8 cellular contexts compared by ENCODE assay signal in genomic region chr16:3401719-3402397, GRCh38. TPM values are rescaled to one million over a fixed set of nuclear protein-coding genes. Genes with fewer than 3 reads are reported as not detected.
A peak's percentile ranks its signal among the peaks of the same experiment; 100 is the strongest.
DNase-seq lines count a peak whose midpoint lies in the region; ATAC-seq and TF ChIP-seq lines count a peak whose summit lies in the region.

No MANE protein-coding gene starts in this region.

- in situ Hi-C loops in mammary epithelial cell (cut with MboI; ENCODE audit: low sequenced_read_pairs in 2 of 2), result loop anchor here (10.0 to 25.0 kb wide), 3 partner anchors 53 to 90 kb away; partner anchors contain the start of genes TIGD7 (in 1 of the 2) and ZNF75A (in 1 of the 2)

- dilution Hi-C loops in mammary epithelial cell (cut with HindIII; ENCODE audit: low sequenced_read_pairs), result no loop called here

- no peak overlapping the region for H3K23ac ChIP-seq in mesendoderm (ENCODE audit: low read length)

- no peak overlapping the region for H2BK5ac ChIP-seq in mesendoderm (ENCODE audit: low read length)

- H2AFZ ChIP-seq in MM.1S (ENCODE audit: low read length), result peak overlapping the region; percentile 41
- H2AFZ ChIP-seq in mammary epithelial cell (ENCODE audit: low read depth, low read length), result peak overlapping the region; percentile 96

- H3K9ac ChIP-seq in MM.1S (ENCODE audit: low read length) (peak overlapping the region; percentile 62), mammary epithelial cell (ENCODE audit: insufficient read depth, low read length) (peak overlapping the region; percentile 48), mesendoderm (ENCODE audit: low read length) (peak overlapping the region; percentile 88)

- H3K79me2 ChIP-seq in MM.1S (ENCODE audit: low read length) (peaks cover 23% of the 10 kb centered on the region), mammary epithelial cell (ENCODE audit: insufficient read depth, low read length) (peaks cover 51% of the 10 kb centered on the region), mesendoderm (ENCODE audit: control insufficient read depth, insufficient read depth, low read length) (peaks cover 6% of the 10 kb centered on the region)

- 42% methylated on average over 16 of the region's 17 CpGs for WGBS in mammary epithelial cell (ENCODE audit: low coverage, missing lambda C conversion rate)
- no CpG with 5 or more reads among the region's 17 CpGs for WGBS in mesendoderm (ENCODE audit: extremely low coverage, insufficient coverage, low lambda C conversion rate)
- 25 to 29% methylated on average over 17 of the region's 17 CpGs for WGBS in aorta, 2 donors

- CTCF ChIA-PET in mammary epithelial cell (lab: Charles Lee; ENCODE audit: low non-redundant PET), result no interaction called here

- intact Hi-C loops in mammary epithelial cell (cut with micrococcal nuclease), result loop anchor here (1.0 to 5.0 kb wide), 4 partner anchors 57 to 213 kb away; partner anchors contain the start of genes CLUAP1, OR1F1, TIGD7 and ZNF75A
- intact Hi-C loops in aorta (cut with DNase I), result loop anchor here in 1 of 2 donors (5.0 kb wide), 1 partner anchor 120 kb away; the partner anchor contains the start of gene ZNF263

- peak overlapping the region; percentile 47; the same call in 1 of the 2 replicates for H3K27ac ChIP-seq in MM.1S (ENCODE audit: low read length)
- no peak overlapping the region for H3K27ac ChIP-seq in mammary epithelial cell (ENCODE audit: insufficient read depth, low read depth, low read length)
- H3K27ac ChIP-seq in mesendoderm (ENCODE audit: low read depth, low read length), result no peak overlapping the region
- no peak overlapping the region for H3K27ac ChIP-seq in aorta (ENCODE audit: low read depth in 1 of 2, low read length in 2 of 2)

- H4K20me1 ChIP-seq in MM.1S (ENCODE audit: insufficient read depth, low read length) (no peaks in the 10 kb centered on the region), mammary epithelial cell (ENCODE audit: insufficient read depth, low read length) (no peaks in the 10 kb centered on the region)

- H3K36me3 ChIP-seq in MM.1S (replicated peaks; ENCODE audit: insufficient read depth, low read length) (peaks cover 25% of the 10 kb centered on the region), mammary epithelial cell (ENCODE audit: insufficient read depth, low read length) (peaks cover 16% of the 10 kb centered on the region), mesendoderm (ENCODE audit: control insufficient read depth, insufficient read depth, low read length) (peaks cover 3% of the 10 kb centered on the region), aorta (ENCODE audit: control insufficient read depth in 1 of 2, insufficient read depth in 2 of 2, low read length in 1 of 2) (peaks cover 7 to 11% of the 10 kb centered on the region in 2 donors)

- H3K4me2 ChIP-seq in MM.1S (ENCODE audit: low read depth, low read length) (peak overlapping the region; percentile 61), mammary epithelial cell (ENCODE audit: insufficient read depth, low read depth, low read length) (peak overlapping the region; percentile 94), mesendoderm (ENCODE audit: low read length) (peak overlapping the region; percentile 64)

- H3K9me3 ChIP-seq in MM.1S (replicated peaks; ENCODE audit: insufficient read depth, low read length), result no peaks in the 10 kb centered on the region
- peaks cover 14% of the 10 kb centered on the region for H3K9me3 ChIP-seq in mammary epithelial cell (replicated peaks; ENCODE audit: insufficient read depth, low read length)
- H3K9me3 ChIP-seq in aorta (ENCODE audit: control insufficient read depth, low read length), result peaks cover 2% of the 10 kb centered on the region

- H4K5ac ChIP-seq in mesendoderm (ENCODE audit: low read length), result no peak overlapping the region

- peaks cover 6% of the 10 kb centered on the region; the same call in 1 of the 2 replicates for H3K4me1 ChIP-seq in MM.1S (ENCODE audit: low read length)
- peaks cover 14% of the 10 kb centered on the region for H3K4me1 ChIP-seq in mammary epithelial cell (ENCODE audit: insufficient read depth, low read length)
- no peaks in the 10 kb centered on the region for H3K4me1 ChIP-seq in mesendoderm (ENCODE audit: control insufficient read depth, low read depth, low read length)
- H3K4me1 ChIP-seq in aorta (ENCODE audit: control insufficient read depth in 1 of 2, insufficient read depth in 2 of 2, low read length in 2 of 2), result peaks cover 0 to 2% of the 10 kb centered on the region in 2 donors

- no peak overlapping the region for H2BK15ac ChIP-seq in mesendoderm (replicated peaks; ENCODE audit: low read depth)

- peak overlapping the region; percentile 32 for H3K18ac ChIP-seq in mesendoderm (ENCODE audit: low read length)

- H3K79me1 ChIP-seq in mesendoderm (ENCODE audit: low read length), result peaks cover 20% of the 10 kb centered on the region

- ATAC-seq in aorta (ENCODE audit: low FRiP score) (no peak), GM18867 (IDR thresholded peaks at IDR 0.05; ENCODE audit: unreplicated experiment) (no peak)

- TF ChIP-seq CTCF in MM.1S (IDR thresholded peaks at IDR 0.05; ENCODE audit: low read length) (no peak), mammary epithelial cell (conservative IDR thresholded peaks at IDR 0.05 in 1 of 2, IDR thresholded peaks at IDR 0.05 in 1 of 2; ENCODE audit: extremely low read depth in 1 of 2, insufficient read depth in 1 of 2, low read depth in 1 of 2, low read length in 2 of 2) (no peak)

- no peaks in the 10 kb centered on the region for H3K9me2 ChIP-seq in MM.1S (replicated peaks; ENCODE audit: insufficient read depth, low read length)

- H2BK120ac ChIP-seq in mesendoderm (ENCODE audit: low read depth, low read length), result no peak overlapping the region

- H3K27me3 ChIP-seq in MM.1S (replicated peaks; ENCODE audit: insufficient read depth, low read length) (no peaks in the 10 kb centered on the region), mammary epithelial cell (ENCODE audit: insufficient read depth, low read length) (no peaks in the 10 kb centered on the region), mesendoderm (ENCODE audit: insufficient read depth, low read length, poor library complexity) (no peaks in the 10 kb centered on the region), aorta (ENCODE audit: control insufficient read depth in 1 of 2, insufficient read depth in 2 of 2, low read length in 1 of 2) (no peaks in the 10 kb centered on the region)

- DNase-seq in NCI-H526 (lab: John Stamatoyannopoulos, UW), result peak; percentile 12 to 29
- DNase-seq in NCI-H526 treated with DMSO at 0.1 percent for 48 hours (lab: John Stamatoyannopoulos, UW), result no peak
- DNase-seq in MM.1S, result no peak
- no peak for DNase-seq in mammary epithelial cell
- peak; percentile 40 for DNase-seq in mesendoderm
- no peak for DNase-seq in aorta
- no peak for DNase-seq in UCSD-AML1 (lab: John Stamatoyannopoulos, UW; ENCODE audit: unreplicated experiment)

- BruUV-seq in mammary epithelial cell (replicated peaks; lab: Mats Ljungman, UMichigan), result no TSS peak

- peak overlapping the region; percentile 96 for H3K56ac ChIP-seq in mesendoderm (ENCODE audit: low read length)

- peak overlapping the region; percentile 23 for H3K4ac ChIP-seq in mesendoderm (ENCODE audit: low read depth, low read length)

- H2AK5ac ChIP-seq in mesendoderm (ENCODE audit: low read length), result no peak overlapping the region

- no peak overlapping the region for H4K8ac ChIP-seq in mesendoderm (ENCODE audit: low read depth, low read length)

- peaks cover 8% of the 10 kb centered on the region; the same call in 1 of the 2 replicates for H3F3A ChIP-seq in MM.1S (ENCODE audit: insufficient read depth, low read length)

- H3K4me3 ChIP-seq in MM.1S (ENCODE audit: low read length), result peak overlapping the region; percentile 96
- H3K4me3 ChIP-seq in mammary epithelial cell (replicated peaks in 1 of 3; ENCODE audit: insufficient read depth in 1 of 3, low read depth in 2 of 3, low read length in 3 of 3), result peak overlapping the region; percentile 61 to 88 (median 67)
- peak overlapping the region; percentile 77 for H3K4me3 ChIP-seq in mesendoderm (ENCODE audit: low read length)
- H3K4me3 ChIP-seq in aorta (ENCODE audit: low read length in 2 of 2), result peak overlapping the region; percentile 66 to 90

RNA-seq across cellular contexts. Expression of gene ZNF174, which starts 0.8 kb away (rescaled TPM):
- 1 to 10 TPM; 5.3 to 7.7 TPM for total RNA-seq in mammary epithelial cell
- polyA plus RNA-seq in mammary epithelial cell, result 7.0 TPM
- polyA minus RNA-seq in mammary epithelial cell, result 9.1 TPM
- 9.1 TPM for polyA plus RNA-seq in mesendoderm (2013, experiment 1 of 2)
- polyA plus RNA-seq in mesendoderm (2013, experiment 2 of 2), result 9.2 TPM
- 10 to 100 TPM in 1 of 2 donors, 1 to 10 TPM in 1; 8.2 to 10.9 TPM for total RNA-seq in aorta
- polyA plus RNA-seq in aorta, result 1 to 10 TPM; 2.3 to 7.7 TPM

RNA-seq across cellular contexts. Expression of gene ZSCAN32, which starts 1.1 kb away (rescaled TPM):
- total RNA-seq in mammary epithelial cell (10 to 100 TPM; 13.1 to 15.8 TPM), aorta (10 to 100 TPM; 11.4 to 14.1 TPM)
- polyA plus RNA-seq in mammary epithelial cell (11.0 TPM), aorta (1 to 10 TPM; 9.1 to 10.0 TPM)
- 31.0 TPM for polyA minus RNA-seq in mammary epithelial cell
- polyA plus RNA-seq in mesendoderm (2013, experiment 1 of 2), result 9.3 TPM
- polyA plus RNA-seq in mesendoderm (2013, experiment 2 of 2), result 9.7 TPM

RNA-seq across cellular contexts. Expression of gene ZNF597, which starts 41.4 kb away (rescaled TPM):
- total RNA-seq in mammary epithelial cell (1 to 10 TPM; 2.4 to 3.8 TPM), aorta (1 to 10 TPM; 2.9 to 3.2 TPM)
- polyA plus RNA-seq in mammary epithelial cell (1.00 TPM), aorta (1 to 10 TPM in 1 of 2 donors, under 1 TPM in 1; 0.25 to 1.1 TPM)
- polyA minus RNA-seq in mammary epithelial cell, result 0.72 TPM
- 1.5 TPM for polyA plus RNA-seq in mesendoderm (2013, experiment 1 of 2)
- polyA plus RNA-seq in mesendoderm (2013, experiment 2 of 2), result 1.3 TPM

RNA-seq across cellular contexts. Expression of gene NAA60, which starts 41.6 kb away (rescaled TPM):
- total RNA-seq in mammary epithelial cell (10 to 100 TPM; 16.0 to 37.8 TPM), aorta (10 to 100 TPM; 32.4 to 47.5 TPM)
- polyA plus RNA-seq in mammary epithelial cell (19.9 TPM), aorta (10 to 100 TPM; 20.2 to 39.0 TPM)
- polyA minus RNA-seq in mammary epithelial cell, result 13.6 TPM
- 68.1 TPM for polyA plus RNA-seq in mesendoderm (2013, experiment 1 of 2)
- polyA plus RNA-seq in mesendoderm (2013, experiment 2 of 2), result 67.0 TPM

RNA-seq across cellular contexts. Expression of gene OR2C1, which starts 46.2 kb away (rescaled TPM):
- total RNA-seq in mammary epithelial cell (not detected), aorta (not detected)
- polyA plus RNA-seq in mammary epithelial cell (0.16 TPM), aorta (not detected)
- polyA minus RNA-seq in mammary epithelial cell, result not detected
- polyA plus RNA-seq in mesendoderm (2013, experiment 1 of 2), result not detected
- not detected for polyA plus RNA-seq in mesendoderm (2013, experiment 2 of 2)

Comparison
In these comparisons a context has a peak if more than half of its experiments do, and no peak if none do; other contexts are left out.
1. DNase-seq: peak in NCI-H526 (2 of 2) and mesendoderm (single experiment); none in NCI-H526 treated with DMSO at 0.1 percent for 48 hours (single experiment), MM.1S (single experiment), mammary epithelial cell (single experiment), aorta (0 of 2) and UCSD-AML1 (single experiment).
2. Peak in every context shown above with its lines, with median percentiles within 50 percentile points of each other: H3K4me2 ChIP-seq, H3K4me3 ChIP-seq and H3K9ac ChIP-seq.